Comparison of ENCODE assay signal across 12 cellular contexts in the genomic region with DNA sequence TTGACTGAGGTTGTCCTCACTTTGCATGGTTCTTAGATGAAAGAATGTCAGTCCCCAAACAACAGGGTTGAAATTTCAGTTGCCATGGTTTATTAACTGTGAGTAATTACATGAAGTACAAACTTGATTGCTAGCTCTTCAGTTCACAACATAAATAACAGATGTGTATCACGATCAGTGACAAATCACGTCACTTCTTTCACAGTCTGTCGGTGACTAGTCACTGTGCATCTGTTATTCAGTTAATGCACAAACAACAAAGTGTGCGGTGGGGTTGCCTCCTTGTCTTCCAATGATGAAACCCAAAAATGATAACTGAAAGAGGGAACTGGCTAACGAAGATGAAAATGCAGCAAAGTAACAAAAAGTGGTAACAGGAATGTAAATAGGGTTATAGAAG.
A peak's percentile ranks its signal among the peaks of the same experiment; 100 is the strongest.
DNase-seq lines count a peak whose midpoint lies in the region; ATAC-seq and TF ChIP-seq lines count a peak whose summit lies in the region.
"Had no signal": no experiment of that assay in that cellular context is flagged by ENCODE, and none has a peak within 500 bp of the region (broad histone marks: within the 10 kb centered on the region; RNA-seq: fewer than 3 reads in every experiment).

No MANE protein-coding gene starts in this region.

- peak; percentile 5 for DNase-seq in DMS 273 (lab: John Stamatoyannopoulos, UW; ENCODE audit: unreplicated experiment)
- DNase-seq in DMS 273 treated with DMSO at 0.1 percent for 48 hours (lab: John Stamatoyannopoulos, UW): no peak
- DNase-seq in NCI-H446 treated with DMSO at 0.1 percent for 48 hours (lab: John Stamatoyannopoulos, UW): peak; percentile 19
- peak; percentile 33 for DNase-seq in left kidney (ENCODE audit: low read depth, low spot score)
- no peak for DNase-seq in COR-L47 (lab: John Stamatoyannopoulos, UW)
- DNase-seq in GM13977 (ENCODE audit: low spot score): no peak
- DNase-seq: CD8-positive, alpha-beta memory T cell; DMS79; GOT3; H9 had no signal

- TF ChIP-seq CTCF in GM13977 (IDR thresholded peaks at IDR 0.05; ENCODE audit: extremely low read depth, insufficient read depth, missing control alignments): no peak

- ATAC-seq in HG03175 (IDR thresholded peaks at IDR 0.05; ENCODE audit: unreplicated experiment): no peak
- ATAC-seq: HepG2 had no signal

- in situ Hi-C loops in GM13977 (cut with MboI; ENCODE audit: low pct_unique_long_range_greater_than_20kb, low sequenced_read_pairs, unreplicated experiment): no loop called here

Comparison
In these comparisons a context has a peak if more than half of its experiments do, and no peak if none do; other contexts are left out.
1. DNase-seq: peak in DMS 273 (single experiment), NCI-H446 treated with DMSO at 0.1 percent for 48 hours (single experiment) and left kidney (single experiment); none in DMS 273 treated with DMSO at 0.1 percent for 48 hours (single experiment), COR-L47 (single experiment) and GM13977 (single experiment).